Comparison of ENCODE assay signal across 8 cellular contexts in the genomic region with DNA sequence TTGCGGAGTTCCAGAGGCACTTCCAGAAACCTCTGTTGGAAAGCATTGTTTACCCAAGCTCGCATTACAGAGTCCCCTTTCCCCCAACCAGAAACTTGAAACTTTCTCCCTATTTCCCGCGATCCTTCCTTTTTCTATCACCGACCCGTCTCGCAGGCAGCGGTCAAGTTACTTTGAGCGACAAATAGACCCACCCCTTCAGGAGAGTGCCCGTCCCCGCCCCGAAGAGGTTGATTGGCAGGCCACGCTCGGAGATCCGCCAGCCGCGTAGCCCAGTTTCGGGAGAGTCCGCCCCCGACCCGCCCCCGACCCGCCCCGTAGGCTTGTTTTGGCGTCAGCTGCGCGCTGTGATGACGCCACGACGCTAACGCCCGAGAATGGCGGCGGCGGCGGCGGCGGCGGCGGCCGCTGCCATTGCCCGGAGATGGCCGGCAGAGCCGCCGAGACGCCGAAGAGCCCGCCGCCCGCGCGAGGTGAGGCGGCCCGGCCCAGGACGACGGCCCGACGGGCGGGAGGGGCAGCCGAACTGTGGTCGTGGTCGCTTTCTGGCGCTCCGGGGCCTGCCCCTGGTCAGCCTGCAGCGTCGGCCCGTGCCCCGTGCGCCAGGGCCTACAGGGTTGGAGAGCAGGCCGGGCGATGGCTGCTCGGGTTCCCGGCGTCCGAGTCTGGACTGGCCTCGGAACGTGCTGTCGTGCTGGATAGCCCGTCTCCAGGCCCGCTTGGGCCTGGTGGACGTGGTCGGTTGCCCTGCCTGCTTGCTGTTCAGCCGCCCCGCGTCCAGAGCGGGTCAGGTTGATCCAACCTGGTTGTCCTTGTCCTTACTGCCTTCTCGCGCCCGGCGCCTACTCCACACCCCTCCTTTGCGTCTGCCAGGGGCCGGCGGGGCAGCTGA. TPM values are rescaled to one million over a fixed set of nuclear protein-coding genes. Genes with fewer than 3 reads are reported as not detected.
DNase-seq lines count a peak whose midpoint lies in the region; ATAC-seq and TF ChIP-seq lines count a peak whose summit lies in the region.

A gene (plus strand): TSS at position 356 of the 892 bp plus-strand sequence. CDS start 15,496 bp downstream, outside the sequence.

- peak within 1 kb of the TSS; percentile 94 to 97 for H3K27ac Mint-ChIP-seq in activated naive CD4-positive, alpha-beta T cell treated with anti-CD3 and anti-CD28 coated beads, Interleukin-2, amount 50 U/mL, for 72 hours

- H3K36me3 ChIP-seq in testis (ENCODE audit: low read depth, missing control alignments): no peaks in the 10 kb centered on the region

- TF ChIP-seq POLR2A in testis (IDR thresholded peaks at IDR 0.05): peak; percentile 20

- H3K9me3 Mint-ChIP-seq in activated naive CD4-positive, alpha-beta T cell treated with anti-CD3 and anti-CD28 coated beads, Interleukin-2, amount 50 U/mL, for 72 hours: no peaks in the 10 kb centered on the region

- ATAC-seq in HG02610 (IDR thresholded peaks at IDR 0.05; ENCODE audit: unreplicated experiment) (peak; percentile 89), omental fat pad (ENCODE audit: low FRiP score) (peak; percentile 98)
- peak; percentile 100 for ATAC-seq in activated naive CD4-positive, alpha-beta T cell treated with anti-CD3 and anti-CD28 coated beads, Interleukin-2, amount 50 U/mL, for 72 hours

- H3K9me3 ChIP-seq in testis: no peaks in the 10 kb centered on the region

- WGBS in testis, 2 donors: 1% methylated on average over 16 to 34 of the region's 93 CpGs

- peaks cover 18% of the 10 kb centered on the region for H3K4me1 ChIP-seq in testis

- H3K4me3 ChIP-seq in GM08714 (ENCODE audit: low read length) (peak within 1 kb of the TSS; percentile 92), testis (peak within 1 kb of the TSS; percentile 90 to 96)

- no peak for TF ChIP-seq CTCF in omental fat pad (IDR thresholded peaks at IDR 0.05)
- no peak for TF ChIP-seq CTCF in testis (IDR thresholded peaks at IDR 0.05)

- no peaks in the 10 kb centered on the region for H3K27me3 ChIP-seq in testis

- intact Hi-C loops in testis (cut with DNase I; ENCODE audit: low total_unique reads): no loop called here

- DNase-seq in NCI-H1105 (lab: John Stamatoyannopoulos, UW) (peak; percentile 85), SKM-1 (lab: John Stamatoyannopoulos, UW; ENCODE audit: unreplicated experiment) (peak; percentile 97), glomerular visceral epithelial cell (ENCODE audit: extremely low spot score) (peak; percentile 94), omental fat pad (ENCODE audit: low spot score) (peak; percentile 85), testis (peak; percentile 98)
- peak; percentile 90 to 92 for DNase-seq in activated naive CD4-positive, alpha-beta T cell treated with anti-CD3 and anti-CD28 coated beads, Interleukin-2, amount 50 U/mL, for 72 hours (ENCODE audit: low spot score in 2 of 2)

- peaks cover 4 to 7% of the 10 kb centered on the region in 2 donors for H3K36me3 Mint-ChIP-seq in activated naive CD4-positive, alpha-beta T cell treated with anti-CD3 and anti-CD28 coated beads, Interleukin-2, amount 50 U/mL, for 72 hours

- H3K27ac ChIP-seq in testis: peak within 1 kb of the TSS; percentile 93 to 94

RNA-seq across cellular contexts. Expression of the gene that starts here (rescaled TPM):
- total RNA-seq in activated naive CD4-positive, alpha-beta T cell treated with anti-CD3 and anti-CD28 coated beads, Interleukin-2, amount 50 U/mL, for 72 hours: 10 to 100 TPM in 1 of 2 donors, 1 to 10 TPM in 1; 3.5 to 11.6 TPM
- total RNA-seq in omental fat pad: 10 to 100 TPM; 16.1 to 24.6 (median 19.9) TPM
- total RNA-seq in testis: 10 to 100 TPM; 47.7 to 50.5 TPM
- polyA plus RNA-seq in testis (ENCODE audit: insufficient read depth, low read depth, low replicate concordance): 66.8 TPM

Comparison
In these comparisons a context has a peak if more than half of its experiments do, and no peak if none do; other contexts are left out.
1. Peak in every context shown above with its lines: DNase-seq, ATAC-seq, H3K4me3 ChIP-seq and H3K27ac ChIP-seq.